Comparison of ENCODE assay signal across 1 cellular context in genomic region chr2:188279093-188279445, GRCh38.
TF ChIP-seq lines count a peak whose summit lies in the region.

No MANE protein-coding gene starts in this region.

TF ChIP-seq in IMR-90, 13 proteins besides CTCF, POLR2A, EP300 and RAD21 (continued from another document):
- TF ChIP-seq, protein P1, sequence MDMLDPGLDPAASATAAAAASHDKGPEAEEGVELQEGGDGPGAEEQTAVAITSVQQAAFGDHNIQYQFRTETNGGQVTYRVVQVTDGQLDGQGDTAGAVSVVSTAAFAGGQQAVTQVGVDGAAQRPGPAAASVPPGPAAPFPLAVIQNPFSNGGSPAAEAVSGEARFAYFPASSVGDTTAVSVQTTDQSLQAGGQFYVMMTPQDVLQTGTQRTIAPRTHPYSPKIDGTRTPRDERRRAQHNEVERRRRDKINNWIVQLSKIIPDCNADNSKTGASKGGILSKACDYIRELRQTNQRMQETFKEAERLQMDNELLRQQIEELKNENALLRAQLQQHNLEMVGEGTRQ (IDR thresholded peaks at IDR 0.05; ENCODE audit: low read depth, low read length): no peak
- TF ChIP-seq SMC3 (IDR thresholded peaks at IDR 0.05; ENCODE audit: low read depth, low read length): no peak
- TF ChIP-seq RCOR1 (IDR thresholded peaks at IDR 0.05; ENCODE audit: insufficient replicate concordance, low read length): no peak
- TF ChIP-seq BHLHE40 (IDR thresholded peaks at IDR 0.05; ENCODE audit: low read depth, low read length): no peak
- TF ChIP-seq NFE2L2 (IDR thresholded peaks at IDR 0.05; ENCODE audit: low read depth, low read length): no peak
- TF ChIP-seq FOS (IDR thresholded peaks at IDR 0.05; ENCODE audit: low read depth, low read length): no peak
- no peak for TF ChIP-seq CEBPB (IDR thresholded peaks at IDR 0.05; ENCODE audit: low read depth, low read length)
